Comparison of ENCODE assay signal across 1 cellular context in the genomic region with DNA sequence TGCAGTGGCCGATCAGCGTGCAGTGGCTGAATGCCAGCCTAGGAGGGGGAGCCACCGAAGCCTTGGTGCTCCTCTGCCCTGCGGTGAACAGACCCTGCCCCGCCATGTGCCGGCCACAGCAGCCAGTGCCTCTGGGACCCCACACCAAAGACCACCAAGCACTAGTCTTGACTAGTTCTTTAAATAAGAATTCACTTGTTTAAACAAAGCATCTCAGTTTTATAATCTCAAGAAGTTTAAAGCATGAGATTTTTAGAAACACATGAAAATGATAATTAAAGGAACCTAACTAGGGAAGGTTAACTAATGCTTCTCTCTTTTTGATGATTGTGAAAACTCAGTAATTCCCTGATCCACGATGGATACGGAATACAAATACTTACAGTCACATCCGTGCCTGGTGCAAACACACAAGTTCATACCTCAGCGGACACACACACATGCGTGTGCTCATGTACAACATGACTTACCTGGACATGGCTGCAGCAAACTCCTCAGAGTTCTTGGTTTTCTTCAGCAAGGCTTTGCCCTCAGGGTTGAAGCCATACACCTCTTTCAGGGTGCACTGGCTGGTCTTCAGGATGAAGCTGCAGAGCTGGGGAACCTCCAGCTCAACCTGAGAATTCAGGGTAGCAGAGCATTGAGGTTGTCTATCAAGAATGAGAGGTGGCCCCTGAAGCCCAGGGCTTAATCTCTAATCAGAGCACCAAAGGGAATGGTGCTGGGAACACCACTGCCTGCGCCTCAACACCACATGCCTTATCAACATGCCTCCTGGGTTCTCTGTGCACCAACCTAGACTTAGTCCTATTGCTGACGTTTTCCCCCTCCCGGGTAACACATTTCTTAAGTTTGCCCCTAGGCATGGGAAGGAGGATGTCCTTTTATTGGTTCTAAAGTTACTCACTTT.
A peak's percentile ranks its signal among the peaks of the same experiment; 100 is the strongest.
TF ChIP-seq lines count a peak whose summit lies in the region.

No MANE protein-coding gene starts in this region.

TF ChIP-seq in HepG2, 621 proteins besides CTCF, POLR2A, EP300 and RAD21 (continued from another document and continues in another):
- TF ChIP-seq ZNF550 (CRISPR knock-in tag; IDR thresholded peaks at IDR 0.05; ENCODE audit: borderline replicate concordance) (no peak), PLRG1 (conservative IDR thresholded peaks at IDR 0.05) (no peak), JARID2 (CRISPR knock-in tag; IDR thresholded peaks at IDR 0.05; ENCODE audit: insufficient replicate concordance) (no peak), SAP130 (CRISPR knock-in tag; IDR thresholded peaks at IDR 0.05; ENCODE audit: low read depth) (0 out of 2 replicates have a peak, but pooled peaks have one; percentile 6), NR2F2 (IDR thresholded peaks at IDR 0.05; ENCODE audit: borderline replicate concordance, low read depth) (peak; percentile 13; the same call in 1 of the 2 replicates), U2AF1 (optimal IDR thresholded peaks at IDR 0.05; ENCODE audit: low read depth, low read length) (peak; percentile 35), HOXA9 (CRISPR knock-in tag; IDR thresholded peaks at IDR 0.05; ENCODE audit: borderline replicate concordance) (no peak), MBNL3 (CRISPR knock-in tag; conservative IDR thresholded peaks at IDR 0.05) (no peak), HNRNPUL1 (IDR thresholded peaks at IDR 0.05; ENCODE audit: low read depth, low read length) (no peak), SMYD3 (CRISPR knock-in tag; IDR thresholded peaks at IDR 0.05) (no peak), ZKSCAN1 (IDR thresholded peaks at IDR 0.05; ENCODE audit: low read length) (no peak), FOSL2 (CRISPR knock-in tag; IDR thresholded peaks at IDR 0.05) (no peak), CCDC6 (CRISPR knock-in tag; IDR thresholded peaks at IDR 0.05) (peak; percentile 41; the same call in 1 of the 2 replicates), ZNF124 (CRISPR knock-in tag; IDR thresholded peaks at IDR 0.05) (no peak), KDM2A (CRISPR knock-in tag; IDR thresholded peaks at IDR 0.05; ENCODE audit: borderline replicate concordance, low read depth) (peak; percentile 22; the same call in 1 of the 2 replicates), ARHGAP35 (CRISPR knock-in tag; IDR thresholded peaks at IDR 0.05; ENCODE audit: borderline replicate concordance) (no peak; the same call in 1 of the 2 replicates), SNAI1 (CRISPR knock-in tag; IDR thresholded peaks at IDR 0.05; ENCODE audit: borderline replicate concordance) (no peak), FOXP1 (IDR thresholded peaks at IDR 0.05) (no peak), FOXP1 (CRISPR knock-in tag; IDR thresholded peaks at IDR 0.05) (no peak), AGO2 (optimal IDR thresholded peaks at IDR 0.05; ENCODE audit: low read depth, low read length) (peak; percentile 96), ZNF883 (CRISPR knock-in tag; IDR thresholded peaks at IDR 0.05; ENCODE audit: not compliant biosample characterization) (no peak), ZNF326 (CRISPR knock-in tag; IDR thresholded peaks at IDR 0.05; ENCODE audit: borderline replicate concordance) (no peak), TBX2 (CRISPR knock-in tag; IDR thresholded peaks at IDR 0.05; ENCODE audit: borderline replicate concordance) (no peak), NCOR1 (IDR thresholded peaks at IDR 0.05; ENCODE audit: borderline replicate concordance, low read length) (no peak)
- TF ChIP-seq, protein P1, sequence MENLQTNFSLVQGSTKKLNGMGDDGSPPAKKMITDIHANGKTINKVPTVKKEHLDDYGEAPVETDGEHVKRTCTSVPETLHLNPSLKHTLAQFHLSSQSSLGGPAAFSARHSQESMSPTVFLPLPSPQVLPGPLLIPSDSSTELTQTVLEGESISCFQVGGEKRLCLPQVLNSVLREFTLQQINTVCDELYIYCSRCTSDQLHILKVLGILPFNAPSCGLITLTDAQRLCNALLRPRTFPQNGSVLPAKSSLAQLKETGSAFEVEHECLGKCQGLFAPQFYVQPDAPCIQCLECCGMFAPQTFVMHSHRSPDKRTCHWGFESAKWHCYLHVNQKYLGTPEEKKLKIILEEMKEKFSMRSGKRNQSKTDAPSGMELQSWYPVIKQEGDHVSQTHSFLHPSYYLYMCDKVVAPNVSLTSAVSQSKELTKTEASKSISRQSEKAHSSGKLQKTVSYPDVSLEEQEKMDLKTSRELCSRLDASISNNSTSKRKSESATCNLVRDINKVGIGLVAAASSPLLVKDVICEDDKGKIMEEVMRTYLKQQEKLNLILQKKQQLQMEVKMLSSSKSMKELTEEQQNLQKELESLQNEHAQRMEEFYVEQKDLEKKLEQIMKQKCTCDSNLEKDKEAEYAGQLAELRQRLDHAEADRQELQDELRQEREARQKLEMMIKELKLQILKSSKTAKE (CRISPR knock-in tag; IDR thresholded peaks at IDR 0.05; ENCODE audit: borderline replicate concordance) = 0 out of 2 replicates have a peak, but pooled peaks have one; percentile 33
- TF ChIP-seq, protein P2, sequence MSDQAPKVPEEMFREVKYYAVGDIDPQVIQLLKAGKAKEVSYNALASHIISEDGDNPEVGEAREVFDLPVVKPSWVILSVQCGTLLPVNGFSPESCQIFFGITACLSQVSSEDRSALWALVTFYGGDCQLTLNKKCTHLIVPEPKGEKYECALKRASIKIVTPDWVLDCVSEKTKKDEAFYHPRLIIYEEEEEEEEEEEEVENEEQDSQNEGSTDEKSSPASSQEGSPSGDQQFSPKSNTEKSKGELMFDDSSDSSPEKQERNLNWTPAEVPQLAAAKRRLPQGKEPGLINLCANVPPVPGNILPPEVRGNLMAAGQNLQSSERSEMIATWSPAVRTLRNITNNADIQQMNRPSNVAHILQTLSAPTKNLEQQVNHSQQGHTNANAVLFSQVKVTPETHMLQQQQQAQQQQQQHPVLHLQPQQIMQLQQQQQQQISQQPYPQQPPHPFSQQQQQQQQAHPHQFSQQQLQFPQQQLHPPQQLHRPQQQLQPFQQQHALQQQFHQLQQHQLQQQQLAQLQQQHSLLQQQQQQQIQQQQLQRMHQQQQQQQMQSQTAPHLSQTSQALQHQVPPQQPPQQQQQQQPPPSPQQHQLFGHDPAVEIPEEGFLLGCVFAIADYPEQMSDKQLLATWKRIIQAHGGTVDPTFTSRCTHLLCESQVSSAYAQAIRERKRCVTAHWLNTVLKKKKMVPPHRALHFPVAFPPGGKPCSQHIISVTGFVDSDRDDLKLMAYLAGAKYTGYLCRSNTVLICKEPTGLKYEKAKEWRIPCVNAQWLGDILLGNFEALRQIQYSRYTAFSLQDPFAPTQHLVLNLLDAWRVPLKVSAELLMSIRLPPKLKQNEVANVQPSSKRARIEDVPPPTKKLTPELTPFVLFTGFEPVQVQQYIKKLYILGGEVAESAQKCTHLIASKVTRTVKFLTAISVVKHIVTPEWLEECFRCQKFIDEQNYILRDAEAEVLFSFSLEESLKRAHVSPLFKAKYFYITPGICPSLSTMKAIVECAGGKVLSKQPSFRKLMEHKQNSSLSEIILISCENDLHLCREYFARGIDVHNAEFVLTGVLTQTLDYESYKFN (CRISPR knock-in tag; conservative IDR thresholded peaks at IDR 0.05) = no peak
- TF ChIP-seq, protein P3, sequence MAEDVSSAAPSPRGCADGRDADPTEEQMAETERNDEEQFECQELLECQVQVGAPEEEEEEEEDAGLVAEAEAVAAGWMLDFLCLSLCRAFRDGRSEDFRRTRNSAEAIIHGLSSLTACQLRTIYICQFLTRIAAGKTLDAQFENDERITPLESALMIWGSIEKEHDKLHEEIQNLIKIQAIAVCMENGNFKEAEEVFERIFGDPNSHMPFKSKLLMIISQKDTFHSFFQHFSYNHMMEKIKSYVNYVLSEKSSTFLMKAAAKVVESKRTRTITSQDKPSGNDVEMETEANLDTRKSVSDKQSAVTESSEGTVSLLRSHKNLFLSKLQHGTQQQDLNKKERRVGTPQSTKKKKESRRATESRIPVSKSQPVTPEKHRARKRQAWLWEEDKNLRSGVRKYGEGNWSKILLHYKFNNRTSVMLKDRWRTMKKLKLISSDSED (CRISPR knock-in tag; IDR thresholded peaks at IDR 0.05) = no peak
- TF ChIP-seq, protein P4, sequence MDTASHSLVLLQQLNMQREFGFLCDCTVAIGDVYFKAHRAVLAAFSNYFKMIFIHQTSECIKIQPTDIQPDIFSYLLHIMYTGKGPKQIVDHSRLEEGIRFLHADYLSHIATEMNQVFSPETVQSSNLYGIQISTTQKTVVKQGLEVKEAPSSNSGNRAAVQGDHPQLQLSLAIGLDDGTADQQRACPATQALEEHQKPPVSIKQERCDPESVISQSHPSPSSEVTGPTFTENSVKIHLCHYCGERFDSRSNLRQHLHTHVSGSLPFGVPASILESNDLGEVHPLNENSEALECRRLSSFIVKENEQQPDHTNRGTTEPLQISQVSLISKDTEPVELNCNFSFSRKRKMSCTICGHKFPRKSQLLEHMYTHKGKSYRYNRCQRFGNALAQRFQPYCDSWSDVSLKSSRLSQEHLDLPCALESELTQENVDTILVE (CRISPR knock-in tag; IDR thresholded peaks at IDR 0.05) = no peak
- TF ChIP-seq, protein P5, sequence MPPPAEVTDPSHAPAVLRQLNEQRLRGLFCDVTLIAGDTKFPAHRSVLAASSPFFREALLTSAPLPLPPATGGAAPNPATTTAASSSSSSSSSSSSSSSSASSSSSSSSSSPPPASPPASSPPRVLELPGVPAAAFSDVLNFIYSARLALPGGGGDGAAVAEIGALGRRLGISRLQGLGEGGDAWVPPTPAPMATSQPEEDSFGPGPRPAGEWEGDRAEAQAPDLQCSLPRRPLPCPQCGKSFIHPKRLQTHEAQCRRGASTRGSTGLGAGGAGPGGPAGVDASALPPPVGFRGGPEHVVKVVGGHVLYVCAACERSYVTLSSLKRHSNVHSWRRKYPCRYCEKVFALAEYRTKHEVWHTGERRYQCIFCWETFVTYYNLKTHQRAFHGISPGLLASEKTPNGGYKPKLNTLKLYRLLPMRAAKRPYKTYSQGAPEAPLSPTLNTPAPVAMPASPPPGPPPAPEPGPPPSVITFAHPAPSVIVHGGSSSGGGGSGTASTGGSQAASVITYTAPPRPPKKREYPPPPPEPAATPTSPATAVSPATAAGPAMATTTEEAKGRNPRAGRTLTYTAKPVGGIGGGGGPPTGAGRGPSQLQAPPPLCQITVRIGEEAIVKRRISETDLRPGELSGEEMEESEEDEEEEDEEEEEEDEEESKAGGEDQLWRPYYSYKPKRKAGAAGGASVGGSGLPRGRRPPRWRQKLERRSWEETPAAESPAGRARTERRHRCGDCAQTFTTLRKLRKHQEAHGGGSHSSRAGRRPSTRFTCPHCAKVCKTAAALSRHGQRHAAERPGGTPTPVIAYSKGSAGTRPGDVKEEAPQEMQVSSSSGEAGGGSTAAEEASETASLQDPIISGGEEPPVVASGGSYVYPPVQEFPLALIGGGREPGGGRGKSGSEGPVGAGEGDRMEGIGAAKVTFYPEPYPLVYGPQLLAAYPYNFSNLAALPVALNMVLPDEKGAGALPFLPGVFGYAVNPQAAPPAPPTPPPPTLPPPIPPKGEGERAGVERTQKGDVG (CRISPR knock-in tag; IDR thresholded peaks at IDR 0.05; ENCODE audit: borderline replicate concordance) = no peak; the same call in 1 of the 2 replicates
- TF ChIP-seq, protein P6, sequence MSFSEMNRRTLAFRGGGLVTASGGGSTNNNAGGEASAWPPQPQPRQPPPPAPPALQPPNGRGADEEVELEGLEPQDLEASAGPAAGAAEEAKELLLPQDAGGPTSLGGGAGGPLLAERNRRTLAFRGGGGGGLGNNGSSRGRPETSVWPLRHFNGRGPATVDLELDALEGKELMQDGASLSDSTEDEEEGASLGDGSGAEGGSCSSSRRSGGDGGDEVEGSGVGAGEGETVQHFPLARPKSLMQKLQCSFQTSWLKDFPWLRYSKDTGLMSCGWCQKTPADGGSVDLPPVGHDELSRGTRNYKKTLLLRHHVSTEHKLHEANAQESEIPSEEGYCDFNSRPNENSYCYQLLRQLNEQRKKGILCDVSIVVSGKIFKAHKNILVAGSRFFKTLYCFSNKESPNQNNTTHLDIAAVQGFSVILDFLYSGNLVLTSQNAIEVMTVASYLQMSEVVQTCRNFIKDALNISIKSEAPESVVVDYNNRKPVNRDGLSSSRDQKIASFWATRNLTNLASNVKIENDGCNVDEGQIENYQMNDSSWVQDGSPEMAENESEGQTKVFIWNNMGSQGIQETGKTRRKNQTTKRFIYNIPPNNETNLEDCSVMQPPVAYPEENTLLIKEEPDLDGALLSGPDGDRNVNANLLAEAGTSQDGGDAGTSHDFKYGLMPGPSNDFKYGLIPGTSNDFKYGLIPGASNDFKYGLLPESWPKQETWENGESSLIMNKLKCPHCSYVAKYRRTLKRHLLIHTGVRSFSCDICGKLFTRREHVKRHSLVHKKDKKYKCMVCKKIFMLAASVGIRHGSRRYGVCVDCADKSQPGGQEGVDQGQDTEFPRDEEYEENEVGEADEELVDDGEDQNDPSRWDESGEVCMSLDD (CRISPR knock-in tag; IDR thresholded peaks at IDR 0.05; ENCODE audit: borderline replicate concordance) = no peak
- TF ChIP-seq, protein P7, sequence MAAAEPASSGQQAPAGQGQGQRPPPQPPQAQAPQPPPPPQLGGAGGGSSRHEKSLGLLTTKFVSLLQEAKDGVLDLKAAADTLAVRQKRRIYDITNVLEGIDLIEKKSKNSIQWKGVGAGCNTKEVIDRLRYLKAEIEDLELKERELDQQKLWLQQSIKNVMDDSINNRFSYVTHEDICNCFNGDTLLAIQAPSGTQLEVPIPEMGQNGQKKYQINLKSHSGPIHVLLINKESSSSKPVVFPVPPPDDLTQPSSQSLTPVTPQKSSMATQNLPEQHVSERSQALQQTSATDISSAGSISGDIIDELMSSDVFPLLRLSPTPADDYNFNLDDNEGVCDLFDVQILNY (CRISPR knock-in tag; conservative IDR thresholded peaks at IDR 0.05) = no peak
- TF ChIP-seq, protein P8, sequence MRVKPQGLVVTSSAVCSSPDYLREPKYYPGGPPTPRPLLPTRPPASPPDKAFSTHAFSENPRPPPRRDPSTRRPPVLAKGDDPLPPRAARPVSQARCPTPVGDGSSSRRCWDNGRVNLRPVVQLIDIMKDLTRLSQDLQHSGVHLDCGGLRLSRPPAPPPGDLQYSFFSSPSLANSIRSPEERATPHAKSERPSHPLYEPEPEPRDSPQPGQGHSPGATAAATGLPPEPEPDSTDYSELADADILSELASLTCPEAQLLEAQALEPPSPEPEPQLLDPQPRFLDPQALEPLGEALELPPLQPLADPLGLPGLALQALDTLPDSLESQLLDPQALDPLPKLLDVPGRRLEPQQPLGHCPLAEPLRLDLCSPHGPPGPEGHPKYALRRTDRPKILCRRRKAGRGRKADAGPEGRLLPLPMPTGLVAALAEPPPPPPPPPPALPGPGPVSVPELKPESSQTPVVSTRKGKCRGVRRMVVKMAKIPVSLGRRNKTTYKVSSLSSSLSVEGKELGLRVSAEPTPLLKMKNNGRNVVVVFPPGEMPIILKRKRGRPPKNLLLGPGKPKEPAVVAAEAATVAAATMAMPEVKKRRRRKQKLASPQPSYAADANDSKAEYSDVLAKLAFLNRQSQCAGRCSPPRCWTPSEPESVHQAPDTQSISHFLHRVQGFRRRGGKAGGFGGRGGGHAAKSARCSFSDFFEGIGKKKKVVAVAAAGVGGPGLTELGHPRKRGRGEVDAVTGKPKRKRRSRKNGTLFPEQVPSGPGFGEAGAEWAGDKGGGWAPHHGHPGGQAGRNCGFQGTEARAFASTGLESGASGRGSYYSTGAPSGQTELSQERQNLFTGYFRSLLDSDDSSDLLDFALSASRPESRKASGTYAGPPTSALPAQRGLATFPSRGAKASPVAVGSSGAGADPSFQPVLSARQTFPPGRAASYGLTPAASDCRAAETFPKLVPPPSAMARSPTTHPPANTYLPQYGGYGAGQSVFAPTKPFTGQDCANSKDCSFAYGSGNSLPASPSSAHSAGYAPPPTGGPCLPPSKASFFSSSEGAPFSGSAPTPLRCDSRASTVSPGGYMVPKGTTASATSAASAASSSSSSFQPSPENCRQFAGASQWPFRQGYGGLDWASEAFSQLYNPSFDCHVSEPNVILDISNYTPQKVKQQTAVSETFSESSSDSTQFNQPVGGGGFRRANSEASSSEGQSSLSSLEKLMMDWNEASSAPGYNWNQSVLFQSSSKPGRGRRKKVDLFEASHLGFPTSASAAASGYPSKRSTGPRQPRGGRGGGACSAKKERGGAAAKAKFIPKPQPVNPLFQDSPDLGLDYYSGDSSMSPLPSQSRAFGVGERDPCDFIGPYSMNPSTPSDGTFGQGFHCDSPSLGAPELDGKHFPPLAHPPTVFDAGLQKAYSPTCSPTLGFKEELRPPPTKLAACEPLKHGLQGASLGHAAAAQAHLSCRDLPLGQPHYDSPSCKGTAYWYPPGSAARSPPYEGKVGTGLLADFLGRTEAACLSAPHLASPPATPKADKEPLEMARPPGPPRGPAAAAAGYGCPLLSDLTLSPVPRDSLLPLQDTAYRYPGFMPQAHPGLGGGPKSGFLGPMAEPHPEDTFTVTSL (CRISPR knock-in tag; IDR thresholded peaks at IDR 0.05; ENCODE audit: borderline replicate concordance) = no peak
